In genomic region chr20:60057866-60058807, GRCh38 we compare ENCODE assay signal across 1 cellular context.
TF ChIP-seq lines count a peak whose summit lies in the region.

No MANE protein-coding gene starts in this region.

TF ChIP-seq in K562, 482 proteins besides CTCF, POLR2A, EP300 and RAD21 (continued from another document):
- TF ChIP-seq CHD7 (IDR thresholded peaks at IDR 0.05; ENCODE audit: low read depth, low read length) (no peak), PHB (CRISPR knock-in tag; IDR thresholded peaks at IDR 0.05) (no peak), NFE2 (IDR thresholded peaks at IDR 0.05; ENCODE audit: low read depth) (peak; percentile 73; the same call in 1 of the 2 replicates), SIX5 (IDR thresholded peaks at IDR 0.05; ENCODE audit: borderline replicate concordance in 1 of 2, insufficient read depth in 1 of 2, low read depth in 1 of 2, low read length in 2 of 2) (no peak), NFIX (CRISPR knock-in tag; IDR thresholded peaks at IDR 0.05; ENCODE audit: low read depth) (no peak), ZNF316 (IDR thresholded peaks at IDR 0.05) (peak; percentile 37; the same call in 1 of the 2 replicates), PCBP1 (IDR thresholded peaks at IDR 0.05; ENCODE audit: low read depth, low read length, poor library complexity, severe bottlenecking) (no peak), ZBED1 (IDR thresholded peaks at IDR 0.05) (no peak), ATF1 (CRISPR knock-in tag; IDR thresholded peaks at IDR 0.05) (no peak), ATF1 (tag; IDR thresholded peaks at IDR 0.05) (no peak), MAFG (tag; conservative IDR thresholded peaks at IDR 0.05) (peak; percentile 61), JUNB (CRISPR knock-in tag; conservative IDR thresholded peaks at IDR 0.05) (no peak), TFE3 (CRISPR knock-in tag; IDR thresholded peaks at IDR 0.05) (no peak), ZNF780A (CRISPR knock-in tag; IDR thresholded peaks at IDR 0.05) (no peak), NR1H2 (CRISPR knock-in tag; IDR thresholded peaks at IDR 0.05) (no peak), SPI1 (IDR thresholded peaks at IDR 0.05; ENCODE audit: borderline replicate concordance, low read depth, low read length) (peak; percentile 37; the same call in 1 of the 2 replicates), KLF16 (IDR thresholded peaks at IDR 0.05) (no peak), PKNOX1 (IDR thresholded peaks at IDR 0.05) (no peak), ARID1B (IDR thresholded peaks at IDR 0.05) (no peak), NBN (IDR thresholded peaks at IDR 0.05; ENCODE audit: low read depth) (no peak), HMG20A (CRISPR knock-in tag; conservative IDR thresholded peaks at IDR 0.05) (no peak), ZNF24 (IDR thresholded peaks at IDR 0.05) (0 out of 2 replicates have a peak, but pooled peaks have one; percentile 14), ZNF511 (CRISPR knock-in tag; IDR thresholded peaks at IDR 0.05) (no peak), NRF1 (conservative IDR thresholded peaks at IDR 0.05 in 1 of 2, IDR thresholded peaks at IDR 0.05 in 1 of 2) (peak; percentile 35 to 49; a peak in 3 of 4 replicates), C11orf30 (IDR thresholded peaks at IDR 0.05; ENCODE audit: low read depth) (peak; percentile 50), COPS2 (conservative IDR thresholded peaks at IDR 0.05) (no peak), MEF2A (IDR thresholded peaks at IDR 0.05; ENCODE audit: control insufficient read depth, low read depth, low read length) (no peak), L3MBTL2 (IDR thresholded peaks at IDR 0.05) (no peak; the same call in 1 of the 2 replicates), PRDM10 (IDR thresholded peaks at IDR 0.05; ENCODE audit: partially characterized antibody) (peak; percentile 33)
